In the genomic region with DNA sequence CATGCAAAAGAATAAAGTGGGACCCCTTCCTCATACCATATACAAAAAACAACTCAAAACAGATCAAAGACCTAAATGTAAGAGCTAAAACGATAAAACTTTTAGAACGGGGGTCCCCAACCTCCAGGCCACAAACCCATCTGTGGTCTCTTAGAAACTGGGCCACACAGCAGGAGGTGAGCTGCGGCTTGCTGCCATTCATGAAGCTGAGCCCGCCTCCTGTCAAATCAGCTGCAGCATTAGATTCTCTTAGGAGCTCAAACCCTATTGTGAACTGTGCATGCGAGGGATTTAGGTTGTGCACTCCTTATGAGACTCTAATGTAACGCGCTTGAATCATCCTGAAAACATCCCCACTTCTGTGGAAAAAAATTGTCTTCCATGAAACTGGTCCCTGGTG, we compare ENCODE assay signal across 40 cellular contexts. TPM values are rescaled to one million over a fixed set of nuclear protein-coding genes. Genes with fewer than 3 reads are reported as not detected.
"Had no signal": no experiment of that assay in that cellular context is flagged by ENCODE, and none has a peak within 500 bp of the region (broad histone marks: within the 10 kb centered on the region; RNA-seq: fewer than 3 reads in every experiment).

No MANE protein-coding gene starts in this region.

- H3K27ac ChIP-seq: ascending aorta, brain microvascular endothelial cell, breast epithelium, VCaP had no signal

- H3K4me1 ChIP-seq: ascending aorta, breast epithelium had no signal

- H3K27me3 Mint-ChIP-seq: activated CD4-positive, alpha-beta T cell treated with anti-CD3 and anti-CD28 coated beads for 36 hours; activated naive CD4-positive, alpha-beta T cell treated with anti-CD3 and anti-CD28 coated beads, Interleukin-2, amount 50 U/mL, for 24 hours; activated naive CD8-positive, alpha-beta T cell; activated naive CD8-positive, alpha-beta T cell treated with anti-CD3 and anti-CD28 coated beads, Interleukin-2, amount 50 U/mL, for 24 hours had no signal

- H3K9me3 ChIP-seq: ascending aorta, breast epithelium had no signal

- H3K36me3 ChIP-seq: ascending aorta, brain microvascular endothelial cell, breast epithelium had no signal

- H3K27me3 ChIP-seq: ascending aorta, brain microvascular endothelial cell had no signal

- H3K4me3 ChIP-seq: ascending aorta, breast epithelium had no signal

- H3K27ac Mint-ChIP-seq: activated CD4-positive, alpha-beta memory T cell treated with anti-CD3 and anti-CD28 coated beads, Interleukin-2, amount 10 ng/mL, durations not matched to agents 7 days and 5 days; activated CD4-positive, alpha-beta T cell treated with anti-CD3 and anti-CD28 coated beads for 36 hours; activated CD4-positive, alpha-beta T cell treated with anti-CD3 and anti-CD28 coated beads, Interleukin-2, amount 10 ng/mL, durations not matched to agents 7 days and 5 days; activated CD8-positive, alpha-beta memory T cell treated with anti-CD3 and anti-CD28 coated beads, Interleukin-2, amount 10 ng/mL, durations not matched to agents 7 days and 5 days; activated CD8-positive, alpha-beta T cell treated with anti-CD3 and anti-CD28 coated beads, Interleukin-2, amount 10 ng/mL, durations not matched to agents 7 days and 5 days; activated naive CD4-positive, alpha-beta T cell treated with anti-CD3 and anti-CD28 coated beads, Interleukin-2, amount 10 ng/mL, durations not matched to agents 7 days and 5 days; activated naive CD4-positive, alpha-beta T cell treated with anti-CD3 and anti-CD28 coated beads, Interleukin-2, amount 50 U/mL, for 24 hours; activated naive CD8-positive, alpha-beta T cell; activated naive CD8-positive, alpha-beta T cell treated with anti-CD3 and anti-CD28 coated beads, Interleukin-2, amount 10 ng/mL, durations not matched to agents 7 days and 5 days; activated naive CD8-positive, alpha-beta T cell treated with anti-CD3 and anti-CD28 coated beads, Interleukin-2, amount 50 U/mL, for 24 hours; activated T-cell treated with anti-CD3 and anti-CD28 coated beads, Interleukin-2, amount 50 U/mL, for 24 hours; activated T-helper 2 cell treated with anti-CD3 and anti-CD28 coated beads, Interferon-gamma antibody, Interleukin-2, Interleukin-4, amounts not matched to agents 10 μg/mL and 5 μg/mL and 100 μg/mL, durations not matched to agents 14 hours and 24 hours and 36 hours; T-helper 1 cell treated with Interleukin-12 subunit alpha and Interleukin-12 subunit beta and Interleukin-4 antibody, amounts not matched to agents 30 μg/mL and 1 μg/mL, for 36 hours; T-helper 2 cell treated with Interferon-gamma antibody and Interleukin-4, amounts not matched to agents 5 μg/mL and 100 μg/mL, for 36 hours; WTC11 had no signal

- H3K4me3 Mint-ChIP-seq: activated CD4-positive, alpha-beta memory T cell treated with anti-CD3 and anti-CD28 coated beads, Interleukin-2, amount 10 ng/mL, durations not matched to agents 7 days and 5 days; activated CD4-positive, alpha-beta T cell treated with anti-CD3 and anti-CD28 coated beads for 36 hours; activated CD4-positive, alpha-beta T cell treated with anti-CD3 and anti-CD28 coated beads, Interleukin-2, amount 10 ng/mL, durations not matched to agents 7 days and 5 days; activated CD8-positive, alpha-beta memory T cell treated with anti-CD3 and anti-CD28 coated beads, Interleukin-2, amount 10 ng/mL, durations not matched to agents 7 days and 5 days; activated CD8-positive, alpha-beta T cell treated with anti-CD3 and anti-CD28 coated beads, Interleukin-2, amount 10 ng/mL, durations not matched to agents 7 days and 5 days; activated naive CD4-positive, alpha-beta T cell treated with anti-CD3 and anti-CD28 coated beads, Interleukin-2, amount 10 ng/mL, durations not matched to agents 7 days and 5 days; activated naive CD4-positive, alpha-beta T cell treated with anti-CD3 and anti-CD28 coated beads, Interleukin-2, amount 50 U/mL, for 24 hours; activated naive CD8-positive, alpha-beta T cell; activated naive CD8-positive, alpha-beta T cell treated with anti-CD3 and anti-CD28 coated beads, Interleukin-2, amount 10 ng/mL, durations not matched to agents 7 days and 5 days; activated naive CD8-positive, alpha-beta T cell treated with anti-CD3 and anti-CD28 coated beads, Interleukin-2, amount 50 U/mL, for 24 hours; activated T-cell treated with anti-CD3 and anti-CD28 coated beads, Interleukin-2, amount 50 U/mL, for 24 hours; central memory CD8-positive, alpha-beta T cell; T-helper 1 cell treated with Interleukin-12 subunit alpha and Interleukin-12 subunit beta and Interleukin-4 antibody, amounts not matched to agents 30 μg/mL and 1 μg/mL, for 36 hours; T-helper 2 cell treated with Interferon-gamma antibody and Interleukin-4, amounts not matched to agents 5 μg/mL and 100 μg/mL, for 36 hours; WTC11 had no signal

- FAIRE-seq: TTC549 had no signal

- DNase-seq: activated CD4-positive, alpha-beta memory T cell treated with anti-CD3 and anti-CD28 coated beads, Interleukin-2, amount 10 ng/mL, durations not matched to agents 7 days and 5 days; activated CD4-positive, alpha-beta T cell treated with anti-CD3 and anti-CD28 coated beads for 1 hour; activated CD4-positive, alpha-beta T cell treated with anti-CD3 and anti-CD28 coated beads for 36 hours; activated CD4-positive, alpha-beta T cell treated with anti-CD3 and anti-CD28 coated beads for 48 hours; activated CD4-positive, alpha-beta T cell treated with anti-CD3 and anti-CD28 coated beads, Interleukin-2, amount 10 ng/mL, durations not matched to agents 7 days and 5 days; activated CD4-positive, alpha-beta T cell treated with anti-CD3 and anti-CD28 coated beads, Interleukin-2, amount 50 U/mL, for 48 hours; activated CD4-positive, CD25-positive, alpha-beta regulatory T cell; activated CD8-positive, alpha-beta memory T cell treated with anti-CD3 and anti-CD28 coated beads for 24 hours; activated CD8-positive, alpha-beta memory T cell treated with anti-CD3 and anti-CD28 coated beads, Interleukin-2, amount 10 ng/mL, durations not matched to agents 7 days and 5 days; activated CD8-positive, alpha-beta memory T cell treated with anti-CD3 and anti-CD28 coated beads, Interleukin-2, amount 50 U/mL, for 48 hours; activated CD8-positive, alpha-beta T cell treated with anti-CD3 and anti-CD28 coated beads, Interleukin-2, amount 10 ng/mL, durations not matched to agents 7 days and 5 days; activated effector memory CD4-positive, alpha-beta T cell treated with Interleukin-2 at 50 U/mL for 16 hours; activated gamma-delta T cell; activated naive CD4-positive, alpha-beta T cell treated with anti-CD3 and anti-CD28 coated beads, Interleukin-2, amount 10 ng/mL, durations not matched to agents 7 days and 5 days; activated naive CD4-positive, alpha-beta T cell treated with Interleukin-2 at 50 U/mL for 16 hours; activated naive CD8-positive, alpha-beta T cell treated with anti-CD3 and anti-CD28 coated beads, Interleukin-2, amount 10 ng/mL, durations not matched to agents 7 days and 5 days; activated naive CD8-positive, alpha-beta T cell treated with anti-CD3 and anti-CD28 coated beads, Interleukin-2, amount 50 U/mL, for 24 hours; activated T-cell treated with anti-CD3 and anti-CD28 coated beads, Interleukin-2, amount 50 U/mL, for 24 hours; activated T-cell treated with anti-CD3 and anti-CD28 coated beads, Interleukin-2, amount 50 U/mL, for 48 hours; amygdala; anterior cingulate cortex; brain microvascular endothelial cell; caudate nucleus; cerebellar nuclear complex; T-helper 1 cell; T-helper 2 cell; T-helper 9 cell had no signal

- H3K9me3 Mint-ChIP-seq: activated CD4-positive, alpha-beta memory T cell treated with anti-CD3 and anti-CD28 coated beads, Interleukin-2, amount 10 ng/mL, durations not matched to agents 7 days and 5 days; activated CD4-positive, alpha-beta T cell treated with anti-CD3 and anti-CD28 coated beads, Interleukin-2, amount 10 ng/mL, durations not matched to agents 7 days and 5 days; activated naive CD4-positive, alpha-beta T cell treated with anti-CD3 and anti-CD28 coated beads, Interleukin-2, amount 10 ng/mL, durations not matched to agents 7 days and 5 days; activated naive CD4-positive, alpha-beta T cell treated with anti-CD3 and anti-CD28 coated beads, Interleukin-2, amount 50 U/mL, for 24 hours; activated naive CD8-positive, alpha-beta T cell treated with anti-CD3 and anti-CD28 coated beads, Interleukin-2, amount 10 ng/mL, durations not matched to agents 7 days and 5 days; activated naive CD8-positive, alpha-beta T cell treated with anti-CD3 and anti-CD28 coated beads, Interleukin-2, amount 50 U/mL, for 24 hours; activated T-cell treated with anti-CD3 and anti-CD28 coated beads, Interleukin-2, amount 50 U/mL, for 24 hours; activated T-helper 2 cell treated with anti-CD3 and anti-CD28 coated beads, Interferon-gamma antibody, Interleukin-2, Interleukin-4, amounts not matched to agents 10 μg/mL and 5 μg/mL and 100 μg/mL, durations not matched to agents 14 hours and 24 hours and 36 hours; central memory CD8-positive, alpha-beta T cell; T-helper 1 cell treated with Interleukin-12 subunit alpha and Interleukin-12 subunit beta and Interleukin-4 antibody, amounts not matched to agents 30 μg/mL and 1 μg/mL, for 36 hours; T-helper 2 cell treated with Interferon-gamma antibody and Interleukin-4, amounts not matched to agents 5 μg/mL and 100 μg/mL, for 36 hours; WTC11 had no signal

- H3K4me1 Mint-ChIP-seq: activated CD4-positive, alpha-beta memory T cell treated with anti-CD3 and anti-CD28 coated beads, Interleukin-2, amount 10 ng/mL, durations not matched to agents 7 days and 5 days; activated CD4-positive, alpha-beta T cell treated with anti-CD3 and anti-CD28 coated beads for 36 hours; activated CD4-positive, alpha-beta T cell treated with anti-CD3 and anti-CD28 coated beads, Interleukin-2, amount 10 ng/mL, durations not matched to agents 7 days and 5 days; activated CD8-positive, alpha-beta memory T cell treated with anti-CD3 and anti-CD28 coated beads, Interleukin-2, amount 10 ng/mL, durations not matched to agents 7 days and 5 days; activated naive CD4-positive, alpha-beta T cell treated with anti-CD3 and anti-CD28 coated beads, Interleukin-2, amount 10 ng/mL, durations not matched to agents 7 days and 5 days; activated naive CD4-positive, alpha-beta T cell treated with anti-CD3 and anti-CD28 coated beads, Interleukin-2, amount 50 U/mL, for 24 hours; activated naive CD8-positive, alpha-beta T cell treated with anti-CD3 and anti-CD28 coated beads, Interleukin-2, amount 10 ng/mL, durations not matched to agents 7 days and 5 days; activated naive CD8-positive, alpha-beta T cell treated with anti-CD3 and anti-CD28 coated beads, Interleukin-2, amount 50 U/mL, for 24 hours had no signal

- ATAC-seq: activated CD4-positive, alpha-beta T cell treated with anti-CD3 and anti-CD28 coated beads for 36 hours; activated CD4-positive, CD25-positive, alpha-beta regulatory T cell treated with anti-CD3 and anti-CD28 coated beads, Interleukin-2, amount 50 U/mL, for 24 hours; activated CD8-positive, alpha-beta memory T cell treated with anti-CD3 and anti-CD28 coated beads, Interleukin-2, amount 10 ng/mL, durations not matched to agents 7 days and 5 days; activated CD8-positive, alpha-beta T cell treated with anti-CD3 and anti-CD28 coated beads, Interleukin-2, amount 10 ng/mL, durations not matched to agents 7 days and 5 days; activated naive CD8-positive, alpha-beta T cell treated with anti-CD3 and anti-CD28 coated beads, Interleukin-2, amount 50 U/mL, for 24 hours; WTC11 had no signal

- H3K36me3 Mint-ChIP-seq: activated CD8-positive, alpha-beta memory T cell treated with anti-CD3 and anti-CD28 coated beads, Interleukin-2, amount 10 ng/mL, durations not matched to agents 7 days and 5 days; activated naive CD4-positive, alpha-beta T cell treated with anti-CD3 and anti-CD28 coated beads, Interleukin-2, amount 10 ng/mL, durations not matched to agents 7 days and 5 days; activated naive CD4-positive, alpha-beta T cell treated with anti-CD3 and anti-CD28 coated beads, Interleukin-2, amount 50 U/mL, for 24 hours; activated naive CD8-positive, alpha-beta T cell; activated naive CD8-positive, alpha-beta T cell treated with anti-CD3 and anti-CD28 coated beads, Interleukin-2, amount 10 ng/mL, durations not matched to agents 7 days and 5 days; WTC11 had no signal

RNA-seq across cellular contexts. Expression of a gene that starts 7.0 kb away (rescaled TPM):
- total RNA-seq: activated CD4-positive, alpha-beta memory T cell treated with anti-CD3 and anti-CD28 coated beads, Interleukin-2, amount 10 ng/mL, durations not matched to agents 7 days and 5 days; activated CD4-positive, alpha-beta T cell treated with anti-CD3 and anti-CD28 coated beads for 36 hours; activated CD4-positive, alpha-beta T cell treated with anti-CD3 and anti-CD28 coated beads, Interleukin-2, amount 10 ng/mL, durations not matched to agents 7 days and 5 days; activated CD8-positive, alpha-beta memory T cell treated with anti-CD3 and anti-CD28 coated beads, Interleukin-2, amount 10 ng/mL, durations not matched to agents 7 days and 5 days; activated CD8-positive, alpha-beta T cell treated with anti-CD3 and anti-CD28 coated beads, Interleukin-2, amount 10 ng/mL, durations not matched to agents 7 days and 5 days; activated naive CD8-positive, alpha-beta T cell treated with anti-CD3 and anti-CD28 coated beads, Interleukin-2, amount 10 ng/mL, durations not matched to agents 7 days and 5 days; activated T-helper 2 cell treated with anti-CD3 and anti-CD28 coated beads, Interferon-gamma antibody, Interleukin-2, Interleukin-4, amounts not matched to agents 10 μg/mL and 5 μg/mL and 100 μg/mL, durations not matched to agents 14 hours and 24 hours and 36 hours; ascending aorta; breast epithelium had no signal

RNA-seq across cellular contexts. Expression of a gene that starts 17.9 kb away (rescaled TPM):
- total RNA-seq: activated CD4-positive, alpha-beta memory T cell treated with anti-CD3 and anti-CD28 coated beads, Interleukin-2, amount 10 ng/mL, durations not matched to agents 7 days and 5 days; activated CD4-positive, alpha-beta T cell treated with anti-CD3 and anti-CD28 coated beads for 36 hours; activated CD4-positive, alpha-beta T cell treated with anti-CD3 and anti-CD28 coated beads, Interleukin-2, amount 10 ng/mL, durations not matched to agents 7 days and 5 days; activated CD8-positive, alpha-beta memory T cell treated with anti-CD3 and anti-CD28 coated beads, Interleukin-2, amount 10 ng/mL, durations not matched to agents 7 days and 5 days; activated CD8-positive, alpha-beta T cell treated with anti-CD3 and anti-CD28 coated beads, Interleukin-2, amount 10 ng/mL, durations not matched to agents 7 days and 5 days; activated naive CD8-positive, alpha-beta T cell treated with anti-CD3 and anti-CD28 coated beads, Interleukin-2, amount 10 ng/mL, durations not matched to agents 7 days and 5 days; activated T-helper 2 cell treated with anti-CD3 and anti-CD28 coated beads, Interferon-gamma antibody, Interleukin-2, Interleukin-4, amounts not matched to agents 10 μg/mL and 5 μg/mL and 100 μg/mL, durations not matched to agents 14 hours and 24 hours and 36 hours; ascending aorta; WTC11 had no signal

RNA-seq across cellular contexts. Expression of a gene that starts 46.9 kb away (rescaled TPM):
- total RNA-seq: activated CD4-positive, alpha-beta memory T cell treated with anti-CD3 and anti-CD28 coated beads, Interleukin-2, amount 10 ng/mL, durations not matched to agents 7 days and 5 days; activated CD4-positive, alpha-beta T cell treated with anti-CD3 and anti-CD28 coated beads for 36 hours; activated CD4-positive, alpha-beta T cell treated with anti-CD3 and anti-CD28 coated beads, Interleukin-2, amount 10 ng/mL, durations not matched to agents 7 days and 5 days; activated CD8-positive, alpha-beta memory T cell treated with anti-CD3 and anti-CD28 coated beads, Interleukin-2, amount 10 ng/mL, durations not matched to agents 7 days and 5 days; activated CD8-positive, alpha-beta T cell treated with anti-CD3 and anti-CD28 coated beads, Interleukin-2, amount 10 ng/mL, durations not matched to agents 7 days and 5 days; activated naive CD8-positive, alpha-beta T cell treated with anti-CD3 and anti-CD28 coated beads, Interleukin-2, amount 10 ng/mL, durations not matched to agents 7 days and 5 days; activated T-helper 2 cell treated with anti-CD3 and anti-CD28 coated beads, Interferon-gamma antibody, Interleukin-2, Interleukin-4, amounts not matched to agents 10 μg/mL and 5 μg/mL and 100 μg/mL, durations not matched to agents 14 hours and 24 hours and 36 hours; ascending aorta; WTC11 had no signal
- polyA plus RNA-seq: adipose tissue had no signal

RNA-seq across cellular contexts. Expression of a gene that starts 56.0 kb away (rescaled TPM):
- total RNA-seq: activated CD8-positive, alpha-beta T cell treated with anti-CD3 and anti-CD28 coated beads, Interleukin-2, amount 10 ng/mL, durations not matched to agents 7 days and 5 days; ascending aorta had no signal
